ENCODE assay signal across 8 cellular contexts in the genomic region with DNA sequence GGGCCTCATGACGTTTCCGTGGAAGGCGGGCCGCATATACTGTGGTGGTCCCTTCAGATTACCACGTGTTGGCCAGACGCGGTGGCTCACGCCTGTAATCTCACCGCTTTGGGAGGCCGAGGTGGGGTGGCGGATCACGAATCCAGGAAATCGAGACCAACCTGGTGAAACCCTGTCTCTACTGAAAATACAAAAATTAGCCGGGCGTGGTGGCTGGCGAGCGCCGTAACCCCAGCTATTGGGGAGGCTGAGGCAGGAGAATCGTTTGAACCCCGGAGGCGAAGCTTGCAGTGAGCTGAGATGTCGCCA. TPM values are rescaled to one million over a fixed set of nuclear protein-coding genes. Genes with fewer than 3 reads are reported as not detected.
A peak's percentile ranks its signal among the peaks of the same experiment; 100 is the strongest.
DNase-seq lines count a peak whose midpoint lies in the region; ATAC-seq and TF ChIP-seq lines count a peak whose summit lies in the region.

No MANE protein-coding gene starts in this region.

- no peak overlapping the region for H3K27ac Mint-ChIP-seq in endodermal cell

- ATAC-seq in GM18520 (IDR thresholded peaks at IDR 0.05; ENCODE audit: unreplicated experiment): no peak
- ATAC-seq in GM18867 (IDR thresholded peaks at IDR 0.05; ENCODE audit: unreplicated experiment): no peak
- ATAC-seq in HG03045 (IDR thresholded peaks at IDR 0.05; ENCODE audit: unreplicated experiment): no peak

- peak overlapping the region; percentile 95 for H4K8ac ChIP-seq in neuronal stem cell (ENCODE audit: low read depth, low read length)

- H3F3A ChIP-seq in OCI-LY1 (ENCODE audit: insufficient read depth, low read length): no peaks in the 10 kb centered on the region

- H3K4me3 ChIP-seq in OCI-LY1 (ENCODE audit: low read depth, low read length, poor library complexity, severe bottlenecking) (peak overlapping the region; percentile 65), endodermal cell (ENCODE audit: low read length) (peak overlapping the region; percentile 78), neuronal stem cell (ENCODE audit: low read length in 2 of 2) (peak overlapping the region; percentile 82 to 90)

- peak overlapping the region; percentile 98 for H3K18ac ChIP-seq in neuronal stem cell (ENCODE audit: low read length)

- H4K20me1 ChIP-seq in OCI-LY1 (ENCODE audit: insufficient read depth, low read length): no peaks in the 10 kb centered on the region

- peak overlapping the region; percentile 90 for H2BK15ac ChIP-seq in neuronal stem cell (ENCODE audit: low read length)

- no peak overlapping the region for H2BK12ac ChIP-seq in neuronal stem cell (ENCODE audit: low read length)

- H3K27me3 ChIP-seq in OCI-LY1 (ENCODE audit: insufficient read depth, low read length): no peaks in the 10 kb centered on the region
- peaks cover 7% of the 10 kb centered on the region for H3K27me3 ChIP-seq in endodermal cell (ENCODE audit: control insufficient read depth, insufficient read depth, low read length, poor library complexity, severe bottlenecking)
- H3K27me3 ChIP-seq in neuronal stem cell (ENCODE audit: control insufficient read depth in 3 of 3, insufficient read depth in 3 of 3, low read depth in 1 of 3, low read length in 3 of 3): no peaks in the 10 kb centered on the region

- peaks cover 2% of the 10 kb centered on the region for H3K79me1 ChIP-seq in neuronal stem cell (ENCODE audit: low read depth, low read length)

- no peaks in the 10 kb centered on the region for H3K9me2 ChIP-seq in OCI-LY1 (ENCODE audit: low read depth, low read length)

- peaks cover 6% of the 10 kb centered on the region for H3K4me1 Mint-ChIP-seq in endodermal cell

- peak overlapping the region; percentile 87 for H2BK5ac ChIP-seq in neuronal stem cell (ENCODE audit: low read length)

- H2AFZ ChIP-seq in OCI-LY1 (ENCODE audit: low read length): no peak overlapping the region
- peak overlapping the region; percentile 99 for H2AFZ ChIP-seq in neuronal stem cell (ENCODE audit: low read length)

- H3K4me1 ChIP-seq in OCI-LY1 (ENCODE audit: insufficient read depth, low read length, severe bottlenecking): peaks cover 32% of the 10 kb centered on the region
- no peaks in the 10 kb centered on the region for H3K4me1 ChIP-seq in endodermal cell (ENCODE audit: control insufficient read depth, insufficient read depth, low read length)
- H3K4me1 ChIP-seq in neuronal stem cell (ENCODE audit: control insufficient read depth in 2 of 2, insufficient read depth in 1 of 2, low read depth in 1 of 2, low read length in 2 of 2): peaks cover 10 to 14% of the 10 kb centered on the region in 2 donors

- H3K36me3 Mint-ChIP-seq in endodermal cell (ENCODE audit: low read depth): no peaks in the 10 kb centered on the region

- H2BK120ac ChIP-seq in neuronal stem cell (ENCODE audit: low read depth, low read length): no peak overlapping the region

- H3K4ac ChIP-seq in neuronal stem cell (ENCODE audit: low read length): no peak overlapping the region

- H3K36me3 ChIP-seq in OCI-LY1 (ENCODE audit: insufficient read depth, low read length) (no peaks in the 10 kb centered on the region), endodermal cell (ENCODE audit: control insufficient read depth, insufficient read depth, low read length) (no peaks in the 10 kb centered on the region), neuronal stem cell (replicated peaks in 1 of 2; ENCODE audit: control insufficient read depth in 2 of 2, insufficient read depth in 2 of 2, low read length in 2 of 2) (no peaks in the 10 kb centered on the region)

- H3K9me3 ChIP-seq in OCI-LY1 (ENCODE audit: low read length) (no peaks in the 10 kb centered on the region), endodermal cell (ENCODE audit: control insufficient read depth, low read length) (no peaks in the 10 kb centered on the region), neuronal stem cell (replicated peaks in 1 of 2; ENCODE audit: control insufficient read depth in 2 of 2, insufficient read depth in 1 of 2, low read depth in 1 of 2, low read length in 2 of 2) (no peaks in the 10 kb centered on the region)

- peak overlapping the region; percentile 94 for H3K23ac ChIP-seq in neuronal stem cell (ENCODE audit: low read depth, low read length, poor library complexity)

- DNase-seq in endodermal cell: no peak
- no peak for DNase-seq in neuronal stem cell (ENCODE audit: low spot score)
- DNase-seq in effector CD8-positive, alpha-beta T cell (lab: John Stamatoyannopoulos, UW): no peak

- peak overlapping the region; percentile 93 for H3K27ac ChIP-seq in C4-2B
- peak overlapping the region; percentile 29 for H3K27ac ChIP-seq in OCI-LY1 (ENCODE audit: low read depth, low read length, poor library complexity, severe bottlenecking)
- no peak overlapping the region for H3K27ac ChIP-seq in endodermal cell (ENCODE audit: low read depth, low read length)
- no peak overlapping the region for H3K27ac ChIP-seq in neuronal stem cell (replicated peaks; ENCODE audit: low read length)

- 93 to 96% methylated on average over 21 to 22 of the region's 22 CpGs for WGBS in endodermal cell (ENCODE audit: insufficient coverage in 1 of 2, insufficient read length in 1 of 2), 2 experiments
- no CpG with 5 or more reads among the region's 22 CpGs for WGBS in neuronal stem cell (ENCODE audit: extremely low coverage in 2 of 2, insufficient read length in 2 of 2, insufficient replicate concordance in 1 of 2), 2 donors

- H2AK5ac ChIP-seq in neuronal stem cell (ENCODE audit: low read depth, low read length): peak overlapping the region; percentile 97

- peak overlapping the region; percentile 99 for H3K14ac ChIP-seq in neuronal stem cell (ENCODE audit: low read length)

- H3K79me2 ChIP-seq in OCI-LY1 (ENCODE audit: insufficient read depth, low read length): no peaks in the 10 kb centered on the region

- peaks cover 29% of the 10 kb centered on the region for H3K27me3 Mint-ChIP-seq in endodermal cell (ENCODE audit: insufficient read depth)

- no peaks in the 10 kb centered on the region for H3K9me3 Mint-ChIP-seq in endodermal cell

- peak overlapping the region; percentile 73 for H3K4me3 Mint-ChIP-seq in endodermal cell

- H3K4me2 ChIP-seq in OCI-LY1 (ENCODE audit: low read length): peak overlapping the region; percentile 91
- H3K4me2 ChIP-seq in neuronal stem cell (ENCODE audit: insufficient read depth, low read length, poor library complexity, severe bottlenecking): peak overlapping the region; percentile 96

- H4K91ac ChIP-seq in neuronal stem cell (ENCODE audit: low read depth, low read length, poor library complexity): peak overlapping the region; percentile 96

- no peak for TF ChIP-seq CTCF in C4-2B (conservative IDR thresholded peaks at IDR 0.05)
- no peak for TF ChIP-seq CTCF in OCI-LY1 (IDR thresholded peaks at IDR 0.05; ENCODE audit: low read length)
- no peak for TF ChIP-seq CTCF in endodermal cell (conservative IDR thresholded peaks at IDR 0.05)

- peak overlapping the region; percentile 77 for H3K9ac ChIP-seq in OCI-LY1 (ENCODE audit: low read length)
- peak overlapping the region; percentile 51 for H3K9ac ChIP-seq in endodermal cell (ENCODE audit: extremely low read depth, low read length, poor library complexity, severe bottlenecking)
- H3K9ac ChIP-seq in neuronal stem cell (ENCODE audit: low read depth, low read length, poor library complexity): peak overlapping the region; percentile 93

RNA-seq across cellular contexts. Expression of gene DENND6B, which starts 0.9 kb away (rescaled TPM):
- total RNA-seq in endodermal cell: 10 to 100 TPM in 1 of 2 donors, 1 to 10 TPM in 1; 8.3 to 14.2 TPM
- polyA plus RNA-seq in endodermal cell (2013, experiment 1 of 2): 19.4 TPM
- polyA plus RNA-seq in endodermal cell (2013, experiment 2 of 2): 14.7 TPM
- polyA plus RNA-seq in neuronal stem cell (2013, experiment 1 of 2): 12.7 TPM
- polyA plus RNA-seq in neuronal stem cell (2013, experiment 2 of 2): 11.7 TPM

RNA-seq across cellular contexts. Expression of gene PPP6R2, which starts 15.5 kb away (rescaled TPM):
- 10 to 100 TPM; 58.7 to 81.2 TPM for total RNA-seq in endodermal cell
- 45.3 TPM for polyA plus RNA-seq in endodermal cell (2013, experiment 1 of 2)
- 36.1 TPM for polyA plus RNA-seq in endodermal cell (2013, experiment 2 of 2)
- polyA plus RNA-seq in neuronal stem cell (2013, experiment 1 of 2): 26.8 TPM
- 24.9 TPM for polyA plus RNA-seq in neuronal stem cell (2013, experiment 2 of 2)

RNA-seq across cellular contexts. Expression of gene PLXNB2, which starts 20.2 kb away (rescaled TPM):
- 10 to 100 TPM; 94.7 to 97.7 TPM for total RNA-seq in endodermal cell
- polyA plus RNA-seq in endodermal cell (2013, experiment 1 of 2): 108 TPM
- polyA plus RNA-seq in endodermal cell (2013, experiment 2 of 2): 109 TPM
- 71.0 TPM for polyA plus RNA-seq in neuronal stem cell (2013, experiment 1 of 2)
- 69.8 TPM for polyA plus RNA-seq in neuronal stem cell (2013, experiment 2 of 2)

RNA-seq across cellular contexts. Expression of gene MAPK11, which starts 57.5 kb away (rescaled TPM):
- total RNA-seq in endodermal cell: under 1 TPM; 0.33 to 0.40 TPM
- polyA plus RNA-seq in endodermal cell (2013, experiment 1 of 2): 8.8 TPM
- polyA plus RNA-seq in endodermal cell (2013, experiment 2 of 2): 8.3 TPM
- polyA plus RNA-seq in neuronal stem cell (2013, experiment 1 of 2): 4.0 TPM
- polyA plus RNA-seq in neuronal stem cell (2013, experiment 2 of 2): 3.6 TPM

Comparison
In these comparisons a context has a peak if more than half of its experiments do, and no peak if none do; other contexts are left out.
1. H3K27ac ChIP-seq: peak in C4-2B (single experiment) and OCI-LY1 (single experiment); none in endodermal cell (single experiment) and neuronal stem cell (single experiment).
2. Peak in every context shown above with its lines, with median percentiles within 50 percentile points of each other: H3K4me3 ChIP-seq and H3K9ac ChIP-seq.